15 cellular contexts compared by ENCODE assay signal in the genomic region with DNA sequence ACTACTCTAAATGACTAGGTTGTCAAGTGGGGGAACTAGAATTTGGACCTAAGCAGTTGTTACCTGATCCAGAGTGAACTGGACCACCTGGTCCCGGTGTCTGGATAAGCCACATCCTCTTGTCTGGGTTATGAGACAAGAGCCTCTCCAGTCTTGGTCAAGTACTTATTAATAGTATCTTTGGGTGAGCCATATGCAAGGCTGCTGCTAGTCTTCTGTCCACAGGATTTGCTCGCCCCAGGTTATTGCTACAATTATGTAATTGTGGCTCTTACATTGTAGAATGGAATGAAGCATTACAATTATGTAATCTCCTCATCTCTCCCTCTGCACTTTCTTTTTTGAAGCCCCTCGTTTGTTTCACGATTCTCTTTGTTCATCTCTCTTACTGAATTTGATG. TPM values are rescaled to one million over a fixed set of nuclear protein-coding genes. Genes with fewer than 3 reads are reported as not detected.
DNase-seq lines count a peak whose midpoint lies in the region; ATAC-seq and TF ChIP-seq lines count a peak whose summit lies in the region.
"Had no signal": no experiment of that assay in that cellular context is flagged by ENCODE, and none has a peak within 500 bp of the region (broad histone marks: within the 10 kb centered on the region; RNA-seq: fewer than 3 reads in every experiment).

No MANE protein-coding gene starts in this region.

- POLR2A ChIA-PET in naive thymus-derived CD4-positive, alpha-beta T cell (lab: Charles Lee) = no interaction called here

- H3K4me3 ChIP-seq in lower lobe of right lung = no peak overlapping the region
- H3K4me3 ChIP-seq in naive thymus-derived CD4-positive, alpha-beta T cell (ENCODE audit: low read length) = no peak overlapping the region

- no peak overlapping the region for H3K27ac Mint-ChIP-seq in naive thymus-derived CD4-positive, alpha-beta T cell
- H3K27ac Mint-ChIP-seq: CD4-positive, alpha-beta T cell; H9 had no signal

- H3K27me3 ChIP-seq in lower lobe of right lung (ENCODE audit: low read depth) = no peaks in the 10 kb centered on the region
- no peaks in the 10 kb centered on the region for H3K27me3 ChIP-seq in naive thymus-derived CD4-positive, alpha-beta T cell (ENCODE audit: control insufficient read depth in 2 of 2, insufficient read depth in 2 of 2, low read length in 2 of 2)

- H3K27ac ChIP-seq in lower lobe of right lung = no peak overlapping the region
- H3K27ac ChIP-seq in naive thymus-derived CD4-positive, alpha-beta T cell (ENCODE audit: low read depth, low read length) = no peak overlapping the region
- H3K27ac ChIP-seq: C4-2B had no signal

- no peak overlapping the region for H3K4me3 Mint-ChIP-seq in naive thymus-derived CD4-positive, alpha-beta T cell
- H3K4me3 Mint-ChIP-seq: CD4-positive, alpha-beta T cell; H9 had no signal

- DNase-seq in NCI-H748 (lab: John Stamatoyannopoulos, UW; ENCODE audit: unreplicated experiment) = peak; percentile 4
- DNase-seq in NCI-H748 treated with DMSO at 0.1 percent for 48 hours (lab: John Stamatoyannopoulos, UW) = no peak
- DNase-seq in NCI-H2227 treated with DMSO at 0.1 percent for 48 hours (lab: John Stamatoyannopoulos, UW) = peak; percentile 9
- peak; percentile 88 for DNase-seq in NCI-H524 treated with DMSO at 0.1 percent for 48 hours (lab: John Stamatoyannopoulos, UW)
- no peak for DNase-seq in lower lobe of right lung
- DNase-seq in naive thymus-derived CD4-positive, alpha-beta T cell = no peak
- DNase-seq in kidney tubule cell (ENCODE audit: low spot score) = no peak
- DNase-seq: ACHN; AML-193; Caco-2; CD4-positive, alpha-beta T cell; H9 had no signal

- no peaks in the 10 kb centered on the region for H3K4me1 ChIP-seq in lower lobe of right lung
- H3K4me1 ChIP-seq in naive thymus-derived CD4-positive, alpha-beta T cell (ENCODE audit: control insufficient read depth in 2 of 2, insufficient read depth in 2 of 2, low read length in 2 of 2) = no peaks in the 10 kb centered on the region
- H3K4me1 ChIP-seq: Caco-2 had no signal

- CTCF ChIA-PET in naive thymus-derived CD4-positive, alpha-beta T cell (lab: Charles Lee) = no interaction called here

- H3K36me3 ChIP-seq in lower lobe of right lung = no peaks in the 10 kb centered on the region
- no peaks in the 10 kb centered on the region for H3K36me3 ChIP-seq in naive thymus-derived CD4-positive, alpha-beta T cell (ENCODE audit: control insufficient read depth in 2 of 3, insufficient read depth in 3 of 3, low read length in 3 of 3)

- H3K9me3 ChIP-seq in lower lobe of right lung = no peaks in the 10 kb centered on the region
- no peaks in the 10 kb centered on the region for H3K9me3 ChIP-seq in naive thymus-derived CD4-positive, alpha-beta T cell (ENCODE audit: control insufficient read depth in 2 of 3, low read length in 3 of 3)
- H3K9me3 ChIP-seq: Caco-2 had no signal

- ATAC-seq in lower lobe of right lung = peak; percentile 19 to 34
- no peak for ATAC-seq in naive thymus-derived CD4-positive, alpha-beta T cell

- no peaks in the 10 kb centered on the region for H3K9me3 Mint-ChIP-seq in naive thymus-derived CD4-positive, alpha-beta T cell
- H3K9me3 Mint-ChIP-seq: CD4-positive, alpha-beta T cell; H9 had no signal

- H3K4me1 Mint-ChIP-seq in naive thymus-derived CD4-positive, alpha-beta T cell = no peaks in the 10 kb centered on the region

- H3K36me3 Mint-ChIP-seq in naive thymus-derived CD4-positive, alpha-beta T cell = no peaks in the 10 kb centered on the region

- H3K27me3 Mint-ChIP-seq in naive thymus-derived CD4-positive, alpha-beta T cell = peaks cover 4 to 16% (median 5%) of the 10 kb centered on the region in 5 donors

- no peak for TF ChIP-seq CTCF in lower lobe of right lung (IDR thresholded peaks at IDR 0.05)

- intact Hi-C loops in lower lobe of right lung (cut with DNase I) = no loop called here
- intact Hi-C loops in naive thymus-derived CD4-positive, alpha-beta T cell (cut with micrococcal nuclease) = no loop called here

RNA-seq across cellular contexts. Expression of a gene that starts 24.0 kb away (rescaled TPM):
- total RNA-seq in lower lobe of right lung = 12.0 TPM
- not detected for total RNA-seq in naive thymus-derived CD4-positive, alpha-beta T cell
- polyA plus RNA-seq in naive thymus-derived CD4-positive, alpha-beta T cell = not detected
- total RNA-seq: Caco-2; CD4-positive, alpha-beta T cell; H1; H9 had no signal
- polyA plus RNA-seq: BJ, H1 had no signal

Comparison
In these comparisons a context has a peak if more than half of its experiments do, and no peak if none do; other contexts are left out.
1. DNase-seq: peak in NCI-H748 (single experiment), NCI-H2227 treated with DMSO at 0.1 percent for 48 hours (single experiment) and NCI-H524 treated with DMSO at 0.1 percent for 48 hours (single experiment); none in NCI-H748 treated with DMSO at 0.1 percent for 48 hours (single experiment), lower lobe of right lung (single experiment), naive thymus-derived CD4-positive, alpha-beta T cell (0 of 9) and kidney tubule cell (single experiment).
2. RNA of a gene that starts 24.0 kb away (total RNA-seq): 12.0 TPM in lower lobe of right lung (single experiment); not detected in naive thymus-derived CD4-positive, alpha-beta T cell; every median in the first group is over 10 times any median in the second.